ENCODE assay signal across 1 cellular context in genomic region chr16:12573300-12573699, GRCh38.
TF ChIP-seq lines count a peak whose summit lies in the region.

No MANE protein-coding gene starts in this region.

TF ChIP-seq in GM23338, 12 proteins besides CTCF, POLR2A, EP300 and RAD21 (continued from another document):
- TF ChIP-seq, protein P1, sequence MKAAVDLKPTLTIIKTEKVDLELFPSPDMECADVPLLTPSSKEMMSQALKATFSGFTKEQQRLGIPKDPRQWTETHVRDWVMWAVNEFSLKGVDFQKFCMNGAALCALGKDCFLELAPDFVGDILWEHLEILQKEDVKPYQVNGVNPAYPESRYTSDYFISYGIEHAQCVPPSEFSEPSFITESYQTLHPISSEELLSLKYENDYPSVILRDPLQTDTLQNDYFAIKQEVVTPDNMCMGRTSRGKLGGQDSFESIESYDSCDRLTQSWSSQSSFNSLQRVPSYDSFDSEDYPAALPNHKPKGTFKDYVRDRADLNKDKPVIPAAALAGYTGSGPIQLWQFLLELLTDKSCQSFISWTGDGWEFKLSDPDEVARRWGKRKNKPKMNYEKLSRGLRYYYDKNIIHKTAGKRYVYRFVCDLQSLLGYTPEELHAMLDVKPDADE (IDR thresholded peaks at IDR 0.05), result no peak
- no peak for TF ChIP-seq REST (IDR thresholded peaks at IDR 0.05; ENCODE audit: unreplicated experiment)
- TF ChIP-seq STAT1 (IDR thresholded peaks at IDR 0.05; ENCODE audit: unreplicated experiment), result no peak
- no peak for TF ChIP-seq EZH2 (IDR thresholded peaks at IDR 0.05; ENCODE audit: low read depth, unreplicated experiment)
- no peak for TF ChIP-seq JUNB (IDR thresholded peaks at IDR 0.05; ENCODE audit: unreplicated experiment)
- no peak for TF ChIP-seq CREB1 (CRISPR knock-in tag; IDR thresholded peaks at IDR 0.05; ENCODE audit: low read depth)
